Comparison of ENCODE assay signal across 1 cellular context in the genomic region with DNA sequence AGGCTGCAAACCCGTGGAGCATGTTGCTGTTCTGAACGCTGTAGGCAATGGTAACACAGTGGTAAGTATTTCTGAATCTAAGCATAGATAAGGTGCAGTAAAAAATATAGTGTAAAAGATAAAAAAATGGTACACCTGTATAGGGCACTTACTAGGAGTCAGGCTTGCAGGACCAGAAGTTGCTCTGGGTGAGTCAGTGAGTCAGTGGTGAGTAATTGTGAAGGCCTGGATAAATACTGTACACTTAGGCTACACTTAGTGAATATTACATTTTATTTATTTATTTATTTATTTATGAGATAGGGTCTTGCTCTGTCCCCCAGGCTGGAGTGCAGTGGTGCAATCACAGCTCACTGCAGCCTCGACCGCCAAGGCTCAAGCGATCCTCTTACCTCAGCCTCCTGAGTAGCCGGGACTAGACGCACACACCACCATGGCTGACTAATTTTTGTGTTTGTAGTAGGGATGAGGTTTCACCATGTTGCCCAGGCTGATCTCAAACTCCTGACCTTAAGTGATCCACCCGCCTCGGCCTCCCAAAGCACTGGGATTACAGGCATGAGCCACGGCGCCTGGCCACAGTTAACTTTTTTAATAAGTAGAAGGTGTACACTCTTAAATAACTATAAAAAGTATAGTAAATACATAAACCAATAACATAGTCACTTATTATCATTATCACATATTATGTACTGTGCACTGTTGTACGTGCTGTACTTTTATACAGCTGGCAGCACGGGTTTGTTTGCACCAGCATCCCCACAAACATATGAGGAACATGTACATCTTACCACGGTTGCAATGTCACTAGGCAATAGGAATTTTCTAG.
A peak's percentile ranks its signal among the peaks of the same experiment; 100 is the strongest.
TF ChIP-seq lines count a peak whose summit lies in the region.

No MANE protein-coding gene starts in this region.

TF ChIP-seq in endothelial cell of umbilical vein, 7 proteins besides CTCF, POLR2A, EP300 and RAD21:
- TF ChIP-seq GATA2 (IDR thresholded peaks at IDR 0.05; ENCODE audit: insufficient read depth, insufficient read length, low read depth, low read length) (no peak), POLR2AphosphoS5 (IDR thresholded peaks at IDR 0.05; ENCODE audit: insufficient read depth, low read depth, low read length) (no peak), EZH2 (IDR thresholded peaks at IDR 0.05; ENCODE audit: borderline replicate concordance, low read depth, low read length, severe bottlenecking) (no peak), FOS (IDR thresholded peaks at IDR 0.05; ENCODE audit: borderline replicate concordance, insufficient read depth, low read length) (peak; percentile 71), MYC (IDR thresholded peaks at IDR 0.05; ENCODE audit: low read depth, low read length) (no peak), JUN (IDR thresholded peaks at IDR 0.05; ENCODE audit: borderline replicate concordance, insufficient read depth, insufficient read length, low read depth) (no peak)
- TF ChIP-seq, protein P1, sequence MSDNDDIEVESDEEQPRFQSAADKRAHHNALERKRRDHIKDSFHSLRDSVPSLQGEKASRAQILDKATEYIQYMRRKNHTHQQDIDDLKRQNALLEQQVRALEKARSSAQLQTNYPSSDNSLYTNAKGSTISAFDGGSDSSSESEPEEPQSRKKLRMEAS (IDR thresholded peaks at IDR 0.05; ENCODE audit: insufficient read depth, insufficient read length), result no peak
